Comparison of ENCODE assay signal across 27 cellular contexts in genomic region chr12:87967871-87968270, GRCh38.
DNase-seq lines count a peak whose midpoint lies in the region; ATAC-seq, FAIRE-seq and TF ChIP-seq lines count a peak whose summit lies in the region.
"Had no signal": no experiment of that assay in that cellular context is flagged by ENCODE, and none has a peak within 500 bp of the region (broad histone marks: within the 10 kb centered on the region; RNA-seq: fewer than 3 reads in every experiment).

No MANE protein-coding gene starts in this region.

- no peaks in the 10 kb centered on the region; the same call in 1 of the 2 replicates for H3K4me1 ChIP-seq in BE2C
- H3K4me1 ChIP-seq: Caco-2, Peyer's patch had no signal

- no peak for TF ChIP-seq POLR2A in GM12891 (IDR thresholded peaks at IDR 0.05; ENCODE audit: low read depth, low read length)

- H3K4me3 ChIP-seq in BE2C (ENCODE audit: low read depth, low read length) (no peak overlapping the region), epithelial cell of esophagus (ENCODE audit: low read length) (no peak overlapping the region)
- H3K4me3 ChIP-seq: Peyer's patch, skin epidermis had no signal

- H3K4me1 Mint-ChIP-seq in activated CD4-positive, alpha-beta T cell treated with anti-CD3 and anti-CD28 coated beads for 36 hours: no peaks in the 10 kb centered on the region
- H3K4me1 Mint-ChIP-seq in progenitor cell of endocrine pancreas (ENCODE audit: low read depth): no peaks in the 10 kb centered on the region
- H3K4me1 Mint-ChIP-seq: activated naive CD8-positive, alpha-beta T cell treated with anti-CD3 and anti-CD28 coated beads for 36 hours; nephron progenitor cell had no signal

- no peaks in the 10 kb centered on the region for H3K36me3 ChIP-seq in BE2C
- H3K36me3 ChIP-seq: brain microvascular endothelial cell, Peyer's patch had no signal

- CTCF ChIA-PET in activated CD4-positive, alpha-beta T cell treated with anti-CD3 and anti-CD28 coated beads for 36 hours (lab: Charles Lee): no interaction called here

- no peak for FAIRE-seq in GM12891 (lab: Jason Lieb, UNC)
- FAIRE-seq: frontal cortex, G401.6, GM19239 had no signal

- intact Hi-C loops in activated CD4-positive, alpha-beta T cell treated with anti-CD3 and anti-CD28 coated beads for 36 hours (cut with DNase I, micrococcal nuclease): no loop called here

- no peak overlapping the region for H3K27ac Mint-ChIP-seq in activated CD4-positive, alpha-beta T cell treated with anti-CD3 and anti-CD28 coated beads for 36 hours
- no peak overlapping the region for H3K27ac Mint-ChIP-seq in progenitor cell of endocrine pancreas
- H3K27ac Mint-ChIP-seq: activated naive CD8-positive, alpha-beta T cell treated with anti-CD3 and anti-CD28 coated beads for 36 hours; activated T-cell treated with anti-CD3 and anti-CD28 coated beads, Interleukin-2, amount 50 U/mL, for 72 hours; nephron progenitor cell; type B pancreatic cell had no signal

- DNase-seq in BE2C: peak; percentile 44
- peak; percentile 77 for DNase-seq in NCI-H1105 (lab: John Stamatoyannopoulos, UW)
- peak; percentile 63 for DNase-seq in NCI-H446 treated with DMSO at 0.1 percent for 48 hours (lab: John Stamatoyannopoulos, UW)
- peak; percentile 75 for DNase-seq in epithelial cell of esophagus (ENCODE audit: low read depth)
- DNase-seq in activated CD4-positive, alpha-beta T cell treated with anti-CD3 and anti-CD28 coated beads for 36 hours: no peak
- DNase-seq in GM12891 (ENCODE audit: insufficient read length, low spot score): no peak
- no peak for DNase-seq in progenitor cell of endocrine pancreas (ENCODE audit: low spot score, unreplicated experiment)
- DNase-seq: activated CD8-positive, alpha-beta memory T cell treated with anti-CD3 and anti-CD28 coated beads for 24 hours; activated naive CD8-positive, alpha-beta T cell treated with anti-CD3 and anti-CD28 coated beads for 36 hours; activated T-cell treated with anti-CD3 and anti-CD28 coated beads, Interleukin-2, amount 50 U/mL, for 72 hours; AML-193; brain microvascular endothelial cell; Caco-2; H7; Kasumi-1; NCI-H187; NCI-H774; nephron progenitor cell; Peyer's patch; posterior cingulate gyrus; stimulated activated CD4-positive, alpha-beta T cell treated with anti-CD3 and anti-CD28 coated beads, Interleukin-2, amount 100 ng/mL, for 48 hours had no signal

- no peak for ATAC-seq in GM19467 (IDR thresholded peaks at IDR 0.05; ENCODE audit: unreplicated experiment)
- ATAC-seq in activated CD4-positive, alpha-beta T cell treated with anti-CD3 and anti-CD28 coated beads for 36 hours: no peak
- ATAC-seq: activated T-cell treated with anti-CD3 and anti-CD28 coated beads, Interleukin-2, amount 50 U/mL, for 72 hours had no signal

- H3K36me3 Mint-ChIP-seq in activated CD4-positive, alpha-beta T cell treated with anti-CD3 and anti-CD28 coated beads for 36 hours (ENCODE audit: low read depth): no peaks in the 10 kb centered on the region
- no peaks in the 10 kb centered on the region for H3K36me3 Mint-ChIP-seq in progenitor cell of endocrine pancreas (ENCODE audit: insufficient read depth)
- H3K36me3 Mint-ChIP-seq: activated naive CD8-positive, alpha-beta T cell treated with anti-CD3 and anti-CD28 coated beads for 36 hours; type B pancreatic cell had no signal

- H3K4me3 Mint-ChIP-seq in activated CD4-positive, alpha-beta T cell treated with anti-CD3 and anti-CD28 coated beads for 36 hours: no peak overlapping the region
- H3K4me3 Mint-ChIP-seq in progenitor cell of endocrine pancreas (ENCODE audit: low read depth): no peak overlapping the region
- H3K4me3 Mint-ChIP-seq: activated naive CD8-positive, alpha-beta T cell treated with anti-CD3 and anti-CD28 coated beads for 36 hours; activated T-cell treated with anti-CD3 and anti-CD28 coated beads, Interleukin-2, amount 50 U/mL, for 72 hours; nephron progenitor cell; type B pancreatic cell had no signal

- H3K9me3 Mint-ChIP-seq in activated CD4-positive, alpha-beta T cell treated with anti-CD3 and anti-CD28 coated beads for 36 hours (ENCODE audit: low read depth): peaks cover under 1% of the 10 kb centered on the region
- H3K9me3 Mint-ChIP-seq in progenitor cell of endocrine pancreas (ENCODE audit: low read depth): peaks cover 6% of the 10 kb centered on the region
- H3K9me3 Mint-ChIP-seq: activated naive CD8-positive, alpha-beta T cell treated with anti-CD3 and anti-CD28 coated beads for 36 hours; type B pancreatic cell had no signal

- no peak for TF ChIP-seq CTCF in BE2C (IDR thresholded peaks at IDR 0.05; ENCODE audit: low read depth, low read length)
- TF ChIP-seq CTCF in epithelial cell of esophagus (IDR thresholded peaks at IDR 0.05; ENCODE audit: insufficient read depth, low read depth, low read length, missing control alignments): no peak
- TF ChIP-seq CTCF in progenitor cell of endocrine pancreas (IDR thresholded peaks at IDR 0.05; ENCODE audit: unreplicated experiment): no peak

- POLR2A ChIA-PET in activated CD4-positive, alpha-beta T cell treated with anti-CD3 and anti-CD28 coated beads for 36 hours (lab: Charles Lee): no interaction called here

- H3K9me3 ChIP-seq in BE2C: peaks cover 4% of the 10 kb centered on the region; the same call in 1 of the 2 replicates
- H3K9me3 ChIP-seq: Caco-2, Peyer's patch had no signal

- no peaks in the 10 kb centered on the region for H3K27me3 Mint-ChIP-seq in activated CD4-positive, alpha-beta T cell treated with anti-CD3 and anti-CD28 coated beads for 36 hours
- H3K27me3 Mint-ChIP-seq in progenitor cell of endocrine pancreas: no peaks in the 10 kb centered on the region
- H3K27me3 Mint-ChIP-seq: activated naive CD8-positive, alpha-beta T cell treated with anti-CD3 and anti-CD28 coated beads for 36 hours; type B pancreatic cell had no signal

- H3K27me3 ChIP-seq in BE2C: no peaks in the 10 kb centered on the region
- H3K27me3 ChIP-seq: brain microvascular endothelial cell, Peyer's patch had no signal

TF ChIP-seq in GM12891, 5 proteins besides CTCF, POLR2A, EP300 and RAD21:
- TF ChIP-seq POU2F2 (IDR thresholded peaks at IDR 0.05; ENCODE audit: low read depth, low read length) (no peak), POLR2AphosphoS5 (IDR thresholded peaks at IDR 0.05; ENCODE audit: low read depth, low read length) (no peak), SPI1 (IDR thresholded peaks at IDR 0.05; ENCODE audit: low read depth, low read length) (no peak), PAX5 (IDR thresholded peaks at IDR 0.05; ENCODE audit: insufficient read depth, low read length, severe bottlenecking) (no peak), TAF1 (IDR thresholded peaks at IDR 0.05; ENCODE audit: low read depth, low read length) (no peak)
TF ChIP-seq in GM12891: peak in this region for 0.

Comparison
In these comparisons a context has a peak if more than half of its experiments do, and no peak if none do; other contexts are left out.
1. DNase-seq: peak in BE2C (single experiment), NCI-H1105 (single experiment), NCI-H446 treated with DMSO at 0.1 percent for 48 hours (single experiment) and epithelial cell of esophagus (single experiment); none in activated CD4-positive, alpha-beta T cell treated with anti-CD3 and anti-CD28 coated beads for 36 hours (single experiment), GM12891 (single experiment) and progenitor cell of endocrine pancreas (single experiment).